ENCODE assay signal across 10 cellular contexts in genomic region chr22:26763633-26764295, GRCh38.
A peak's percentile ranks its signal among the peaks of the same experiment; 100 is the strongest.
DNase-seq lines count a peak whose midpoint lies in the region; ATAC-seq, FAIRE-seq and TF ChIP-seq lines count a peak whose summit lies in the region.
"Had no signal": no experiment of that assay in that cellular context is flagged by ENCODE, and none has a peak within 500 bp of the region (broad histone marks: within the 10 kb centered on the region; RNA-seq: fewer than 3 reads in every experiment).

No MANE protein-coding gene starts in this region.

- 1% methylated on average over 7 of the region's 14 CpGs for WGBS in HepG2 (ENCODE audit: low lambda C conversion rate)

- H3K4me3 Mint-ChIP-seq in WTC11 = no peak overlapping the region

- TF ChIP-seq POLR2A in HepG2 (IDR thresholded peaks at IDR 0.05; ENCODE audit: insufficient read depth in 1 of 2, low read depth in 2 of 2, low read length in 2 of 2) = no peak

- no peak overlapping the region for H3K27ac ChIP-seq in HepG2 (ENCODE audit: extremely low read length, insufficient read depth, low read length)
- H3K27ac ChIP-seq: body of pancreas, parathyroid adenoma had no signal

- POLR2A ChIA-PET in WTC11 (lab: Charles Lee) = no interaction called here
- POLR2A ChIA-PET in HepG2 (lab: Yijun Ruan, JAX) = no interaction called here

- H4K20me1 ChIP-seq in HepG2 (ENCODE audit: insufficient read depth, low read length) = no peaks in the 10 kb centered on the region

- no peak overlapping the region for H3K4me3 ChIP-seq in HepG2 (replicated peaks in 1 of 3; ENCODE audit: insufficient read depth in 1 of 3, low read depth in 2 of 3, low read length in 3 of 3)
- H3K4me3 ChIP-seq: body of pancreas had no signal

- no peak overlapping the region for H3K9ac ChIP-seq in HepG2 (ENCODE audit: insufficient read depth, low read depth, low read length)
- H3K9ac ChIP-seq: parathyroid adenoma had no signal

- no peaks in the 10 kb centered on the region; a peak in 1 of 5 replicates for H3K27me3 ChIP-seq in HepG2 (ENCODE audit: control insufficient read depth in 1 of 2, insufficient read depth in 2 of 2, low read length in 2 of 2)
- H3K27me3 ChIP-seq: body of pancreas had no signal

- FAIRE-seq in HepG2 (lab: Jason Lieb, UNC) = peak; percentile 50

- peaks cover 12% of the 10 kb centered on the region for H3K36me3 Mint-ChIP-seq in WTC11

- H3K9me3 ChIP-seq in HepG2 (ENCODE audit: low read length) = peaks cover 9% of the 10 kb centered on the region; the same call in 1 of the 2 replicates
- H3K9me3 ChIP-seq: body of pancreas had no signal

- H3K4me1 ChIP-seq in HepG2 (ENCODE audit: insufficient read depth, low read length) = peaks cover 11% of the 10 kb centered on the region; the same call in 1 of the 2 replicates
- H3K4me1 ChIP-seq: body of pancreas, parathyroid adenoma had no signal

- no peaks in the 10 kb centered on the region for H3K36me3 ChIP-seq in HepG2 (replicated peaks in 1 of 2; ENCODE audit: control insufficient read depth in 1 of 2, insufficient read depth in 2 of 2, low read length in 2 of 2)

- no peak overlapping the region for H3K4me2 ChIP-seq in HepG2 (ENCODE audit: low read depth, low read length)

- no peak for TF ChIP-seq RAD21 in HepG2 (CRISPR knock-in tag; IDR thresholded peaks at IDR 0.05)

- CTCF ChIA-PET in WTC11 (lab: Charles Lee) = interaction anchor here (1.1 to 1.2 kb wide), 3 partner anchors 82 to 268 kb away, joined by 3 to 6 read pairs (median 3); no protein-coding TSS in a partner anchor
- CTCF ChIA-PET in HepG2 (lab: Yijun Ruan, JAX; ENCODE audit: low intra/inter-chr PET ratio, low total read pairs) = no interaction called here

- in situ Hi-C loops in HepG2 (cut with HindIII; ENCODE audit: extremely low pct_ligation_motif_present, low pct_unique_long_range_greater_than_20kb) = loop anchor here (25.0 kb wide), 2 partner anchors 1049 to 1249 kb away; partner anchors contain the start of gene MN1

- no peaks in the 10 kb centered on the region for H3K79me2 ChIP-seq in HepG2 (ENCODE audit: insufficient read depth, low read length)
- H3K79me2 ChIP-seq: parathyroid adenoma had no signal

- no TSS peak for BruUV-seq in HepG2 (replicated peaks; lab: Mats Ljungman, UMichigan)

- intact Hi-C loops in HepG2 (cut with micrococcal nuclease; ENCODE audit: unreplicated experiment) = no loop called here

- H3K27ac Mint-ChIP-seq in WTC11 = no peak overlapping the region

- TF ChIP-seq EP300 in HepG2 (IDR thresholded peaks at IDR 0.05; ENCODE audit: low read depth in 2 of 2, low read length in 2 of 2) (no peak), HepG2 (CRISPR knock-in tag; IDR thresholded peaks at IDR 0.05; ENCODE audit: borderline replicate concordance) (no peak)

- peaks cover 4% of the 10 kb centered on the region for H3K27me3 Mint-ChIP-seq in WTC11 (ENCODE audit: low read depth)

- H3K9me3 Mint-ChIP-seq in WTC11 = peaks cover 9% of the 10 kb centered on the region

- TF ChIP-seq CTCF in WTC11 (IDR thresholded peaks at IDR 0.05) (no peak), HepG2 (CRISPR knock-in tag; IDR thresholded peaks at IDR 0.05) (peak; percentile 22; the same call in 1 of the 2 replicates)

- no peak; the same call in 1 of the 2 replicates for ATAC-seq in WTC11
- peak; percentile 87 for ATAC-seq in HepG2
- no peak for ATAC-seq in HG02884 (IDR thresholded peaks at IDR 0.05; ENCODE audit: unreplicated experiment)
- ATAC-seq in GM21367 (IDR thresholded peaks at IDR 0.05; ENCODE audit: unreplicated experiment) = no peak
- ATAC-seq: body of pancreas had no signal

- no peak overlapping the region for H2AFZ ChIP-seq in HepG2 (ENCODE audit: low read length)
- H2AFZ ChIP-seq: parathyroid adenoma had no signal

- peaks cover 11% of the 10 kb centered on the region for H3K4me1 Mint-ChIP-seq in WTC11

- DNase-seq in DMS153 (lab: John Stamatoyannopoulos, UW) = peak; percentile 94
- DNase-seq in NCI-H1092 treated with DMSO at 0.1 percent for 48 hours (lab: John Stamatoyannopoulos, UW) = peak; percentile 79
- no peak for DNase-seq in WTC11 (ENCODE audit: low spot score)
- peak; percentile 43 for DNase-seq in HepG2 (ENCODE audit: low spot score)
- no peak for DNase-seq in activated T-cell treated with anti-CD3 and anti-CD28 coated beads, Interleukin-2, amount 50 U/mL, for 1 hour
- DNase-seq in activated CD4-positive, alpha-beta T cell treated with anti-CD3 and anti-CD28 coated beads, Interleukin-2, amount 50 U/mL, for 48 hours = no peak

TF ChIP-seq in WTC11, 78 proteins besides CTCF, POLR2A, EP300 and RAD21:
- TF ChIP-seq ZNF232 (CRISPR knock-in tag; IDR thresholded peaks at IDR 0.05) (no peak), GABPB1 (CRISPR knock-in tag; IDR thresholded peaks at IDR 0.05) (0 out of 2 replicates have a peak, but pooled peaks have one; percentile 12), TP53 (CRISPR knock-in tag; IDR thresholded peaks at IDR 0.05) (no peak), USF2 (CRISPR knock-in tag; IDR thresholded peaks at IDR 0.05) (peak; percentile 10; the same call in 1 of the 2 replicates), TEAD4 (CRISPR knock-in tag; IDR thresholded peaks at IDR 0.05) (0 out of 2 replicates have a peak, but pooled peaks have one; percentile 7), USF1 (CRISPR knock-in tag; IDR thresholded peaks at IDR 0.05) (peak; percentile 12; the same call in 1 of the 2 replicates)

TF ChIP-seq in HepG2, 621 proteins besides CTCF, POLR2A, EP300 and RAD21 (continues in another document):
- TF ChIP-seq CEBPG (CRISPR knock-in tag; IDR thresholded peaks at IDR 0.05) = peak; percentile 28; the same call in 1 of the 2 replicates
- TF ChIP-seq RARA (CRISPR knock-in tag; IDR thresholded peaks at IDR 0.05) = 0 out of 2 replicates have a peak, but pooled peaks have one; percentile 9
- 0 out of 2 replicates have a peak, but pooled peaks have one; percentile 30 for TF ChIP-seq GATAD1 (CRISPR knock-in tag; IDR thresholded peaks at IDR 0.05)
- TF ChIP-seq LCORL (IDR thresholded peaks at IDR 0.05) = peak; percentile 75
- TF ChIP-seq LCORL (CRISPR knock-in tag; IDR thresholded peaks at IDR 0.05) = no peak
- TF ChIP-seq FOXK1 (CRISPR knock-in tag; IDR thresholded peaks at IDR 0.05; ENCODE audit: borderline replicate concordance, low read depth) = peak; percentile 54; the same call in 1 of the 2 replicates
- TF ChIP-seq FOXP1 (IDR thresholded peaks at IDR 0.05) = no peak
- TF ChIP-seq FOXP1 (CRISPR knock-in tag; IDR thresholded peaks at IDR 0.05) = peak; percentile 83
- TF ChIP-seq ARID5B (CRISPR knock-in tag; IDR thresholded peaks at IDR 0.05) = peak; percentile 45; the same call in 1 of the 2 replicates
- TF ChIP-seq CEBPB (IDR thresholded peaks at IDR 0.05; ENCODE audit: borderline replicate concordance, low read depth, low read length) = peak; percentile 74; the same call in 1 of the 2 replicates
- no peak for TF ChIP-seq ZEB1 (IDR thresholded peaks at IDR 0.05; ENCODE audit: insufficient replicate concordance, low read depth)
- peak; percentile 65 for TF ChIP-seq FOXP4 (CRISPR knock-in tag; IDR thresholded peaks at IDR 0.05)
- TF ChIP-seq MED8 (CRISPR knock-in tag; IDR thresholded peaks at IDR 0.05; ENCODE audit: insufficient replicate concordance) = no peak
- TF ChIP-seq FOXA1 (IDR thresholded peaks at IDR 0.05) = peak; percentile 48; the same call in 1 of the 2 replicates
- TF ChIP-seq FOXA1 (CRISPR knock-in tag; IDR thresholded peaks at IDR 0.05) = peak; percentile 50; the same call in 1 of the 2 replicates
- TF ChIP-seq GATAD2A (CRISPR knock-in tag; IDR thresholded peaks at IDR 0.05) = peak; percentile 62
- peak; percentile 70; the same call in 1 of the 2 replicates for TF ChIP-seq MAX (IDR thresholded peaks at IDR 0.05)

Comparison
In these comparisons a context has a peak if more than half of its experiments do, and no peak if none do; other contexts are left out.
1. DNase-seq: peak in DMS153 (single experiment), NCI-H1092 treated with DMSO at 0.1 percent for 48 hours (single experiment) and HepG2 (single experiment); none in WTC11 (single experiment), activated T-cell treated with anti-CD3 and anti-CD28 coated beads, Interleukin-2, amount 50 U/mL, for 1 hour (single experiment) and activated CD4-positive, alpha-beta T cell treated with anti-CD3 and anti-CD28 coated beads, Interleukin-2, amount 50 U/mL, for 48 hours (0 of 2).